11 cellular contexts compared by ENCODE assay signal in genomic region chr10:24652381-24652957, GRCh38.
A peak's percentile ranks its signal among the peaks of the same experiment; 100 is the strongest.
DNase-seq lines count a peak whose midpoint lies in the region; ATAC-seq and TF ChIP-seq lines count a peak whose summit lies in the region.
"Had no signal": no experiment of that assay in that cellular context is flagged by ENCODE, and none has a peak within 500 bp of the region (broad histone marks: within the 10 kb centered on the region; RNA-seq: fewer than 3 reads in every experiment).

No MANE protein-coding gene starts in this region.

- H3K4me1 ChIP-seq in thyroid gland (no peaks in the 10 kb centered on the region), Peyer's patch (no peaks in the 10 kb centered on the region)

- H3K27ac Mint-ChIP-seq in immature natural killer cell: no peak overlapping the region
- H3K27ac Mint-ChIP-seq: CD4-positive, alpha-beta T cell had no signal

- in situ Hi-C loops in G401 (cut with HindIII; ENCODE audit: low sequenced_read_pairs): no loop called here

- H3K4me3 Mint-ChIP-seq in immature natural killer cell: no peak overlapping the region
- H3K4me3 Mint-ChIP-seq: CD4-positive, alpha-beta T cell had no signal

- peaks cover 0 to 3% (median 0%) of the 10 kb centered on the region in 3 donors for H3K36me3 Mint-ChIP-seq in immature natural killer cell

- peaks cover 0 to 10% of the 10 kb centered on the region in 2 donors for H3K4me1 Mint-ChIP-seq in immature natural killer cell

- TF ChIP-seq POLR2A in thyroid gland (IDR thresholded peaks at IDR 0.05): no peak
- TF ChIP-seq POLR2A in Peyer's patch (IDR thresholded peaks at IDR 0.05): no peak

- ATAC-seq in GM18511 (IDR thresholded peaks at IDR 0.05; ENCODE audit: unreplicated experiment): peak; percentile 87
- ATAC-seq in GM19463 (IDR thresholded peaks at IDR 0.05; ENCODE audit: unreplicated experiment): peak; percentile 77
- peak; percentile 89 for ATAC-seq in HG02885 (IDR thresholded peaks at IDR 0.05; ENCODE audit: poor library complexity, unreplicated experiment)
- ATAC-seq in HG03571 (IDR thresholded peaks at IDR 0.05; ENCODE audit: unreplicated experiment): peak; percentile 88

- 97 to 99% methylated on average over 4 of the region's 4 CpGs for WGBS in thyroid gland, 2 donors

- TF ChIP-seq CTCF in thyroid gland (IDR thresholded peaks at IDR 0.05) (no peak), Peyer's patch (IDR thresholded peaks at IDR 0.05) (no peak)

- H3K27ac ChIP-seq in thyroid gland (no peak overlapping the region), Peyer's patch (no peak overlapping the region)
- H3K27ac ChIP-seq: stomach had no signal

- H3K4me3 ChIP-seq in thyroid gland (replicated peaks in 1 of 3) (no peak overlapping the region), Peyer's patch (no peak overlapping the region)
- H3K4me3 ChIP-seq: stomach had no signal

- H3K27me3 ChIP-seq in thyroid gland: no peaks in the 10 kb centered on the region
- no peaks in the 10 kb centered on the region for H3K27me3 ChIP-seq in Peyer's patch
- H3K27me3 ChIP-seq: stomach had no signal

- no peaks in the 10 kb centered on the region for H3K9me3 Mint-ChIP-seq in immature natural killer cell
- H3K9me3 Mint-ChIP-seq: CD4-positive, alpha-beta T cell had no signal

- H3K36me3 ChIP-seq in thyroid gland (no peaks in the 10 kb centered on the region), Peyer's patch (no peaks in the 10 kb centered on the region)
- H3K36me3 ChIP-seq: stomach had no signal

- H3K27me3 Mint-ChIP-seq in immature natural killer cell (ENCODE audit: low read depth in 3 of 3): peaks cover 0 to 2% (median 0%) of the 10 kb centered on the region in 3 donors
- H3K27me3 Mint-ChIP-seq: CD4-positive, alpha-beta T cell had no signal

- intact Hi-C loops in thyroid gland (cut with DNase I): no loop called here

- H3K9me3 ChIP-seq in thyroid gland (no peaks in the 10 kb centered on the region), Peyer's patch (no peaks in the 10 kb centered on the region)
- H3K9me3 ChIP-seq: stomach had no signal

- DNase-seq in G401 (ENCODE audit: low spot score) (no peak), thyroid gland (no peak), Peyer's patch (no peak), immature natural killer cell (no peak)
- DNase-seq: activated naive CD4-positive, alpha-beta T cell; CD4-positive, alpha-beta T cell; stomach had no signal
